Comparison of ENCODE assay signal across 14 cellular contexts in genomic region chr16:20875358-20875656, GRCh38. TPM values are rescaled to one million over a fixed set of nuclear protein-coding genes. Genes with fewer than 3 reads are reported as not detected.
DNase-seq lines count a peak whose midpoint lies in the region; ATAC-seq, FAIRE-seq and TF ChIP-seq lines count a peak whose summit lies in the region.
"Had no signal": no experiment of that assay in that cellular context is flagged by ENCODE, and none has a peak within 500 bp of the region (broad histone marks: within the 10 kb centered on the region; RNA-seq: fewer than 3 reads in every experiment).

No MANE protein-coding gene starts in this region.

- FAIRE-seq in GM12892 (lab: Jason Lieb, UNC): peak; percentile 27

- H3K27ac Mint-ChIP-seq in CD4-positive, CD25-positive, alpha-beta regulatory T cell: peak overlapping the region; percentile 83 to 93 (median 85)
- H3K27ac Mint-ChIP-seq in T-helper 17 cell (peak overlapping the region; percentile 89), immature natural killer cell (peak overlapping the region; percentile 17 to 96 (median 62))

- TF ChIP-seq POLR2A in GM12892 (IDR thresholded peaks at IDR 0.05; ENCODE audit: low read depth, low read length): no peak

- peak overlapping the region; percentile 83 for H3K4me3 ChIP-seq in CD4-positive, CD25-positive, alpha-beta regulatory T cell (ENCODE audit: low read depth, low read length)
- H3K4me3 ChIP-seq: PC-9, tibial artery had no signal

- H3K27me3 ChIP-seq in CD4-positive, CD25-positive, alpha-beta regulatory T cell (ENCODE audit: control insufficient read depth, insufficient read depth, low read length): no peaks in the 10 kb centered on the region
- H3K27me3 ChIP-seq: tibial artery had no signal

- H3K36me3 Mint-ChIP-seq in CD4-positive, CD25-positive, alpha-beta regulatory T cell: peaks cover 7% of the 10 kb centered on the region
- H3K36me3 Mint-ChIP-seq in T-helper 17 cell (ENCODE audit: low read depth) (peaks cover 3% of the 10 kb centered on the region), immature natural killer cell (no peaks in the 10 kb centered on the region)

- no peaks in the 10 kb centered on the region for H3K36me3 ChIP-seq in CD4-positive, CD25-positive, alpha-beta regulatory T cell (ENCODE audit: control insufficient read depth, insufficient read depth, low read length)
- H3K36me3 ChIP-seq: tibial artery had no signal

- no peaks in the 10 kb centered on the region for H3K9me3 Mint-ChIP-seq in CD4-positive, CD25-positive, alpha-beta regulatory T cell
- no peaks in the 10 kb centered on the region for H3K9me3 Mint-ChIP-seq in immature natural killer cell

- H3K27me3 Mint-ChIP-seq in CD4-positive, CD25-positive, alpha-beta regulatory T cell: peaks cover 4% of the 10 kb centered on the region
- H3K27me3 Mint-ChIP-seq in T-helper 17 cell (no peaks in the 10 kb centered on the region), immature natural killer cell (ENCODE audit: low read depth in 3 of 3) (no peaks in the 10 kb centered on the region)

- no peak for DNase-seq in CD4-positive, CD25-positive, alpha-beta regulatory T cell
- DNase-seq in GM12892 (ENCODE audit: insufficient read length) (no peak), T-helper 17 cell (no peak), immature natural killer cell (no peak), T1000 (lab: John Stamatoyannopoulos, UW) (no peak)
- no peak for DNase-seq in stimulated activated CD4-positive, alpha-beta T cell treated with anti-CD3 and anti-CD28 coated beads, Interleukin-12 subunit alpha, Interleukin-12 subunit beta, amount 100 ng/mL, for 4 hours
- DNase-seq: DMS79, hippocampal formation, left colon, NCI-H1105 treated with DMSO at 0.1 percent for 48 hours, PC-9, tibial artery had no signal

- H3K9me3 ChIP-seq in CD4-positive, CD25-positive, alpha-beta regulatory T cell (ENCODE audit: control insufficient read depth in 2 of 2, low read length in 2 of 2): no peaks in the 10 kb centered on the region
- H3K9me3 ChIP-seq in T-helper 17 cell (ENCODE audit: control insufficient read depth, low read length, poor library complexity, severe bottlenecking): no peaks in the 10 kb centered on the region
- H3K9me3 ChIP-seq: tibial artery had no signal

- H3K4me1 ChIP-seq in CD4-positive, CD25-positive, alpha-beta regulatory T cell (ENCODE audit: control insufficient read depth, insufficient read depth, low read length, poor library complexity, severe bottlenecking): peaks cover 30% of the 10 kb centered on the region

- no peak for ATAC-seq in CD4-positive, CD25-positive, alpha-beta regulatory T cell (ENCODE audit: low read depth in 2 of 2)
- no peak for ATAC-seq in T-helper 17 cell
- no peak for ATAC-seq in GM21825 (IDR thresholded peaks at IDR 0.05; ENCODE audit: unreplicated experiment)
- no peak for ATAC-seq in GM18511 (IDR thresholded peaks at IDR 0.05; ENCODE audit: unreplicated experiment)
- ATAC-seq: left colon had no signal

- peak overlapping the region in 2 of 4 donors; percentile 0 to 55 for H3K4me3 Mint-ChIP-seq in CD4-positive, CD25-positive, alpha-beta regulatory T cell
- H3K4me3 Mint-ChIP-seq in T-helper 17 cell (peak overlapping the region; percentile 60), immature natural killer cell (peak overlapping the region in 2 of 5 donors; percentile 7 to 8)

- H3K27ac ChIP-seq in CD4-positive, CD25-positive, alpha-beta regulatory T cell (ENCODE audit: insufficient read depth, low read length, poor library complexity, severe bottlenecking): peak overlapping the region; percentile 77
- H3K27ac ChIP-seq: PC-9 had no signal

- peaks cover 22 to 57% (median 51%) of the 10 kb centered on the region in 4 donors for H3K4me1 Mint-ChIP-seq in CD4-positive, CD25-positive, alpha-beta regulatory T cell
- H3K4me1 Mint-ChIP-seq in T-helper 17 cell (peaks cover 26% of the 10 kb centered on the region), immature natural killer cell (peaks cover 36 to 54% of the 10 kb centered on the region in 2 donors)

RNA-seq across cellular contexts. Expression of gene DCUN1D3, which starts 24.9 kb away (rescaled TPM):
- 4.8 TPM for total RNA-seq in CD4-positive, CD25-positive, alpha-beta regulatory T cell
- 1 to 10 TPM in 3 of 4 donors, under 1 TPM in 1; 0.52 to 2.2 (median 1.5) TPM for polyA plus RNA-seq in CD4-positive, CD25-positive, alpha-beta regulatory T cell
- 2.5 TPM for polyA plus RNA-seq in GM12892 (2012; ENCODE audit: missing spikeins)
- 1 to 10 TPM; 3.9 to 4.0 TPM for total RNA-seq in T-helper 17 cell
- polyA plus RNA-seq in immature natural killer cell: 1 to 10 TPM in 1 of 3 donors, under 1 TPM in 2; 0.06 to 1.5 (median 0.74) TPM

RNA-seq across cellular contexts. Expression of gene LYRM1, which starts 25.3 kb away (rescaled TPM):
- total RNA-seq in CD4-positive, CD25-positive, alpha-beta regulatory T cell: 15.5 TPM
- polyA plus RNA-seq in CD4-positive, CD25-positive, alpha-beta regulatory T cell: 10 to 100 TPM; 49.8 to 56.1 (median 53.4) TPM
- 31.9 TPM for polyA plus RNA-seq in GM12892 (2012; ENCODE audit: missing spikeins)
- 10 to 100 TPM; 15.0 to 20.1 TPM for total RNA-seq in T-helper 17 cell
- polyA plus RNA-seq in immature natural killer cell: 10 to 100 TPM; 23.8 to 37.1 (median 36.4) TPM
